1 cellular context compared by ENCODE assay signal in genomic region chr19:14381689-14382474, GRCh38.
TF ChIP-seq lines count a peak whose summit lies in the region.

No MANE protein-coding gene starts in this region.

TF ChIP-seq in WTC11, 78 proteins besides CTCF, POLR2A, EP300 and RAD21 (continued from another document):
- no peak for TF ChIP-seq PRDM15 (CRISPR knock-in tag; IDR thresholded peaks at IDR 0.05)
- no peak for TF ChIP-seq CREM (CRISPR knock-in tag; IDR thresholded peaks at IDR 0.05)
- TF ChIP-seq SMAD4 (CRISPR knock-in tag; IDR thresholded peaks at IDR 0.05): no peak
- TF ChIP-seq MXD4 (CRISPR knock-in tag; IDR thresholded peaks at IDR 0.05; ENCODE audit: borderline replicate concordance): no peak
- TF ChIP-seq TCF7 (CRISPR knock-in tag; IDR thresholded peaks at IDR 0.05; ENCODE audit: low read depth): no peak
- TF ChIP-seq SP1 (CRISPR knock-in tag; conservative IDR thresholded peaks at IDR 0.05): no peak
- TF ChIP-seq STAT6 (CRISPR knock-in tag; conservative IDR thresholded peaks at IDR 0.05; ENCODE audit: low read depth): no peak
- TF ChIP-seq FOXK1 (CRISPR knock-in tag; IDR thresholded peaks at IDR 0.05): no peak
- no peak for TF ChIP-seq FOXP1 (CRISPR knock-in tag; IDR thresholded peaks at IDR 0.05; ENCODE audit: borderline replicate concordance)
- TF ChIP-seq NR3C1 (CRISPR knock-in tag; conservative IDR thresholded peaks at IDR 0.05; ENCODE audit: low read depth): no peak
- TF ChIP-seq ZNF423 (CRISPR knock-in tag; IDR thresholded peaks at IDR 0.05): no peak
- TF ChIP-seq TEAD4 (CRISPR knock-in tag; IDR thresholded peaks at IDR 0.05): no peak
- no peak for TF ChIP-seq PREB (CRISPR knock-in tag; IDR thresholded peaks at IDR 0.05; ENCODE audit: borderline replicate concordance)
